Comparison of ENCODE assay signal across 1 cellular context in the genomic region with DNA sequence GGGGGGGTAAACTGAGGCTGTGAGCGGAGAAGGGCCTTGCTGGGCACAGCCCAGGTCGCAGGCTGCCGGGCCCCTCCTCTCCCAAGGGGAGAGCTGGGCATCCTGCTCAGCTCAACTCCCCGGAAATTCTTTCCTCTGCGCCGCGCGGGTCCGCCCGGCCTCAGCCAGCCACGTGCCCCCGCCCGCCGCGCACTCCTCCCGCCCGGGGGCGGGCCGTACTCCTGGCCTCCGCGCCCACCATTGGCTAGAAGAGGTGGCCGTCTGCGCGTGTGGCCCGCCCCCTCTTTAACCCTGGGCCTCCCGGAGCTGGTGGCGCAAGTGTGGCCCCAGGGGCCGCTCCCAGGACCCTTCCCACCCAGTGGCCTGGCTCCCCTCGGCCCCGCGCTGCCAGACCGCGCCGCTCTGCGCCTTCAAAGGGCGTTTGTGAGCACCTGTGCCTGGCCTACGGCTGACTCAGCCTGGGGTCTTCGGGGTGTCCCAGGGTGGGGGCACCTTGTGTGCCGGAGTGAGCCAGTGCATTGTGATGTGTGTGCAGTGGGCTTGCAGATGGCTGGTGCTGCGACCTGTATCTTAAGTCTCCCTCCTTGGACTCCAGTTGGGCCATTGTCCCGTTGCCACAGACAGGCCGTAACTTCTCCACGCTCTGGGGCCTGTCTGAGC.
A peak's percentile ranks its signal among the peaks of the same experiment; 100 is the strongest.
TF ChIP-seq lines count a peak whose summit lies in the region.

No MANE protein-coding gene starts in this region.

TF ChIP-seq in IMR-90, 13 proteins besides CTCF, POLR2A, EP300 and RAD21 (continued from another document):
- TF ChIP-seq, protein P1, sequence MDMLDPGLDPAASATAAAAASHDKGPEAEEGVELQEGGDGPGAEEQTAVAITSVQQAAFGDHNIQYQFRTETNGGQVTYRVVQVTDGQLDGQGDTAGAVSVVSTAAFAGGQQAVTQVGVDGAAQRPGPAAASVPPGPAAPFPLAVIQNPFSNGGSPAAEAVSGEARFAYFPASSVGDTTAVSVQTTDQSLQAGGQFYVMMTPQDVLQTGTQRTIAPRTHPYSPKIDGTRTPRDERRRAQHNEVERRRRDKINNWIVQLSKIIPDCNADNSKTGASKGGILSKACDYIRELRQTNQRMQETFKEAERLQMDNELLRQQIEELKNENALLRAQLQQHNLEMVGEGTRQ (IDR thresholded peaks at IDR 0.05; ENCODE audit: low read depth, low read length), result peak; percentile 93
TF ChIP-seq in IMR-90: peak in this region for 4.
